ENCODE assay signal across 3 cellular contexts in the genomic region with DNA sequence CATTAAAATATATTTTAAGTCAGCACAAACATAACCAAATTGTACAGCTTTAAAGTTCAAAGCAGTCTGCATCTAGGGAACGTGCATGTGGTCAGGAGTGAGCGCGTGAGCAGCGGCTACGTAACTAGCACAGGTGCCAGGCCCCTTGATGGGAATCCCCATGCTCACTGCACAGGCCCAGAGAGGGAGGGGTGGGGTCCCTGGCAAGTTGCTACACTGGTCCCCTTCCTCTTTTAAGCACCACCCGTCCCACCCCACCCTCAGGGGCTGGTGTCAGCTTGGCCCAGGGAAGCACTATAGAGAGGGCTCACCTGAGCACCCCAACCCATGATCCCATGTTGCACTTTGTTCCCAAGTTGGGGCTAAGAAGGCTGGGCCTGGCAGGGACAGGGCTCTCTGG.
A peak's percentile ranks its signal among the peaks of the same experiment; 100 is the strongest.
TF ChIP-seq lines count a peak whose summit lies in the region.

No MANE protein-coding gene starts in this region.

TF ChIP-seq in IMR-90, 13 proteins besides CTCF, POLR2A, EP300 and RAD21:
- TF ChIP-seq SMC3 (IDR thresholded peaks at IDR 0.05; ENCODE audit: low read depth, low read length), result no peak
- no peak for TF ChIP-seq NFE2L2 (IDR thresholded peaks at IDR 0.05; ENCODE audit: low read depth, low read length)
- TF ChIP-seq CHD1 (IDR thresholded peaks at IDR 0.05; ENCODE audit: low read depth, low read length), result no peak
- TF ChIP-seq, protein P1, sequence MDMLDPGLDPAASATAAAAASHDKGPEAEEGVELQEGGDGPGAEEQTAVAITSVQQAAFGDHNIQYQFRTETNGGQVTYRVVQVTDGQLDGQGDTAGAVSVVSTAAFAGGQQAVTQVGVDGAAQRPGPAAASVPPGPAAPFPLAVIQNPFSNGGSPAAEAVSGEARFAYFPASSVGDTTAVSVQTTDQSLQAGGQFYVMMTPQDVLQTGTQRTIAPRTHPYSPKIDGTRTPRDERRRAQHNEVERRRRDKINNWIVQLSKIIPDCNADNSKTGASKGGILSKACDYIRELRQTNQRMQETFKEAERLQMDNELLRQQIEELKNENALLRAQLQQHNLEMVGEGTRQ (IDR thresholded peaks at IDR 0.05; ENCODE audit: low read depth, low read length), result no peak
- TF ChIP-seq MXI1 (IDR thresholded peaks at IDR 0.05; ENCODE audit: borderline replicate concordance, low read depth, low read length), result no peak
- 0 out of 2 replicates have a peak, but pooled peaks have one; percentile 16 for TF ChIP-seq BHLHE40 (IDR thresholded peaks at IDR 0.05; ENCODE audit: low read depth, low read length)
- TF ChIP-seq MAZ (IDR thresholded peaks at IDR 0.05; ENCODE audit: borderline replicate concordance, low read depth, low read length), result no peak
- TF ChIP-seq CEBPB (IDR thresholded peaks at IDR 0.05; ENCODE audit: low read depth, low read length), result no peak
- TF ChIP-seq RFX5 (IDR thresholded peaks at IDR 0.05; ENCODE audit: low read depth, low read length), result no peak

TF ChIP-seq in GM12878, 131 proteins besides CTCF, POLR2A, EP300 and RAD21:
- TF ChIP-seq RUNX3 (IDR thresholded peaks at IDR 0.05; ENCODE audit: low read length) (peak; percentile 31; the same call in 1 of the 2 replicates), NRF1 (conservative IDR thresholded peaks at IDR 0.05; ENCODE audit: low read depth, low read length) (no peak), KDM1A (IDR thresholded peaks at IDR 0.05; ENCODE audit: borderline replicate concordance) (no peak), TCF12 (IDR thresholded peaks at IDR 0.05; ENCODE audit: low read depth, low read length) (peak; percentile 57; the same call in 1 of the 2 replicates), NR2F1 (conservative IDR thresholded peaks at IDR 0.05) (no peak), BHLHE40 (IDR thresholded peaks at IDR 0.05; ENCODE audit: borderline replicate concordance in 1 of 2, low read depth in 2 of 2, low read length in 1 of 2) (peak; percentile 91 to 93), ZBED1 (IDR thresholded peaks at IDR 0.05; ENCODE audit: borderline replicate concordance) (no peak)

TF ChIP-seq in liver, 16 proteins besides CTCF, POLR2A, EP300 and RAD21:
- TF ChIP-seq FOXA2 (IDR thresholded peaks at IDR 0.05) (no peak), EGR1 (IDR thresholded peaks at IDR 0.05; ENCODE audit: low read depth in 2 of 2) (no peak), FOXA1 (IDR thresholded peaks at IDR 0.05) (no peak), HNF4A (conservative IDR thresholded peaks at IDR 0.05) (no peak), NR2F2 (IDR thresholded peaks at IDR 0.05) (no peak), YY1 (IDR thresholded peaks at IDR 0.05) (no peak), TAF1 (conservative IDR thresholded peaks at IDR 0.05) (no peak), JUND (IDR thresholded peaks at IDR 0.05) (no peak), HNF4G (IDR thresholded peaks at IDR 0.05) (no peak), GABPA (IDR thresholded peaks at IDR 0.05 in 1 of 2, conservative IDR thresholded peaks at IDR 0.05 in 1 of 2) (no peak), RXRA (IDR thresholded peaks at IDR 0.05) (no peak), SP1 (IDR thresholded peaks at IDR 0.05) (no peak), ZBTB33 (IDR thresholded peaks at IDR 0.05) (no peak)
- TF ChIP-seq, protein P2, sequence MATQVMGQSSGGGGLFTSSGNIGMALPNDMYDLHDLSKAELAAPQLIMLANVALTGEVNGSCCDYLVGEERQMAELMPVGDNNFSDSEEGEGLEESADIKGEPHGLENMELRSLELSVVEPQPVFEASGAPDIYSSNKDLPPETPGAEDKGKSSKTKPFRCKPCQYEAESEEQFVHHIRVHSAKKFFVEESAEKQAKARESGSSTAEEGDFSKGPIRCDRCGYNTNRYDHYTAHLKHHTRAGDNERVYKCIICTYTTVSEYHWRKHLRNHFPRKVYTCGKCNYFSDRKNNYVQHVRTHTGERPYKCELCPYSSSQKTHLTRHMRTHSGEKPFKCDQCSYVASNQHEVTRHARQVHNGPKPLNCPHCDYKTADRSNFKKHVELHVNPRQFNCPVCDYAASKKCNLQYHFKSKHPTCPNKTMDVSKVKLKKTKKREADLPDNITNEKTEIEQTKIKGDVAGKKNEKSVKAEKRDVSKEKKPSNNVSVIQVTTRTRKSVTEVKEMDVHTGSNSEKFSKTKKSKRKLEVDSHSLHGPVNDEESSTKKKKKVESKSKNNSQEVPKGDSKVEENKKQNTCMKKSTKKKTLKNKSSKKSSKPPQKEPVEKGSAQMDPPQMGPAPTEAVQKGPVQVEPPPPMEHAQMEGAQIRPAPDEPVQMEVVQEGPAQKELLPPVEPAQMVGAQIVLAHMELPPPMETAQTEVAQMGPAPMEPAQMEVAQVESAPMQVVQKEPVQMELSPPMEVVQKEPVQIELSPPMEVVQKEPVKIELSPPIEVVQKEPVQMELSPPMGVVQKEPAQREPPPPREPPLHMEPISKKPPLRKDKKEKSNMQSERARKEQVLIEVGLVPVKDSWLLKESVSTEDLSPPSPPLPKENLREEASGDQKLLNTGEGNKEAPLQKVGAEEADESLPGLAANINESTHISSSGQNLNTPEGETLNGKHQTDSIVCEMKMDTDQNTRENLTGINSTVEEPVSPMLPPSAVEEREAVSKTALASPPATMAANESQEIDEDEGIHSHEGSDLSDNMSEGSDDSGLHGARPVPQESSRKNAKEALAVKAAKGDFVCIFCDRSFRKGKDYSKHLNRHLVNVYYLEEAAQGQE (IDR thresholded peaks at IDR 0.05), result no peak
- TF ChIP-seq, protein P3, sequence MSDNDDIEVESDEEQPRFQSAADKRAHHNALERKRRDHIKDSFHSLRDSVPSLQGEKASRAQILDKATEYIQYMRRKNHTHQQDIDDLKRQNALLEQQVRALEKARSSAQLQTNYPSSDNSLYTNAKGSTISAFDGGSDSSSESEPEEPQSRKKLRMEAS (IDR thresholded peaks at IDR 0.05), result no peak
- TF ChIP-seq, protein P4, sequence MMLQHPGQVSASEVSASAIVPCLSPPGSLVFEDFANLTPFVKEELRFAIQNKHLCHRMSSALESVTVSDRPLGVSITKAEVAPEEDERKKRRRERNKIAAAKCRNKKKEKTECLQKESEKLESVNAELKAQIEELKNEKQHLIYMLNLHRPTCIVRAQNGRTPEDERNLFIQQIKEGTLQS (IDR thresholded peaks at IDR 0.05), result no peak
